Comparison of ENCODE assay signal across 1 cellular context in the genomic region with DNA sequence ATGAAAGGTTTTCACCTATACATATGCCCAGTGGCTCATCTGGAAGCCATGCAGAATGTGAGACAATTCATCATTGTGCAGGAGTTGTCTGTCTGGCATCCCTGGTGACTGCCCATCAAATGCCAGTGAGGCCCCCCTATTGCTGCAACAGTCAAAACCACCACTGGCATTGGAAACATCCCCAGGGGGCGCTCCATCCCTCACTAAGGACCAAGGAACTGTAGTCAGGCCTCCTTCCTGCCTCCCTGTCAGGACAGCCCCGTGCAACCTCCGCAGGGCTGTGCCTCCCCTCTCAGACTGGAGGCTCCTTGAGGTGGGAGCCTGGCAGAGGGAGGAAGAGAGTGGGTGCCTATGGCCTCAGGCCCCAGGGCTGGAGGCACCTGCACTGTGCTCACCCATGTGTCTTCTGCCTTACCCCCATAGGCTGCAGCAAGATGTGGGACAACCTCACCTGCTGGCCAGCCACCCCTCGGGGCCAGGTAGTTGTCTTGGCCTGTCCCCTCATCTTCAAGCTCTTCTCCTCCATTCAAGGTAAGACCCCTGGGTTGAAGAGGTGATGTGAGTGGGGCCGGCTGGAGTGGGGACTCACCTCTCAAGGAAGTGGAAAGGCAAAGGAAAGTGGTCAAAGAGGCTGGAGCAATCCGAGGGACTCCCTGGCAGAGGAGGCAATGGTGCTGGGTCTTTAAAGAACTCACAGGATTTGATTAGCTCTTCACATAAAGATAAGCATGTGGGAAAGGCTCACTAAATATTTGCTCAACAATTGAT.
TF ChIP-seq lines count a peak whose summit lies in the region.

No MANE protein-coding gene starts in this region.

TF ChIP-seq in HCT116, 20 proteins besides CTCF, POLR2A, EP300 and RAD21 (continued from another document):
- TF ChIP-seq, protein P1, sequence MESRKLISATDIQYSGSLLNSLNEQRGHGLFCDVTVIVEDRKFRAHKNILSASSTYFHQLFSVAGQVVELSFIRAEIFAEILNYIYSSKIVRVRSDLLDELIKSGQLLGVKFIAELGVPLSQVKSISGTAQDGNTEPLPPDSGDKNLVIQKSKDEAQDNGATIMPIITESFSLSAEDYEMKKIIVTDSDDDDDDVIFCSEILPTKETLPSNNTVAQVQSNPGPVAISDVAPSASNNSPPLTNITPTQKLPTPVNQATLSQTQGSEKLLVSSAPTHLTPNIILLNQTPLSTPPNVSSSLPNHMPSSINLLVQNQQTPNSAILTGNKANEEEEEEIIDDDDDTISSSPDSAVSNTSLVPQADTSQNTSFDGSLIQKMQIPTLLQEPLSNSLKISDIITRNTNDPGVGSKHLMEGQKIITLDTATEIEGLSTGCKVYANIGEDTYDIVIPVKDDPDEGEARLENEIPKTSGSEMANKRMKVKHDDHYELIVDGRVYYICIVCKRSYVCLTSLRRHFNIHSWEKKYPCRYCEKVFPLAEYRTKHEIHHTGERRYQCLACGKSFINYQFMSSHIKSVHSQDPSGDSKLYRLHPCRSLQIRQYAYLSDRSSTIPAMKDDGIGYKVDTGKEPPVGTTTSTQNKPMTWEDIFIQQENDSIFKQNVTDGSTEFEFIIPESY (IDR thresholded peaks at IDR 0.05; ENCODE audit: extremely low read depth, insufficient replicate concordance, low read length) = no peak
- TF ChIP-seq, protein P2, sequence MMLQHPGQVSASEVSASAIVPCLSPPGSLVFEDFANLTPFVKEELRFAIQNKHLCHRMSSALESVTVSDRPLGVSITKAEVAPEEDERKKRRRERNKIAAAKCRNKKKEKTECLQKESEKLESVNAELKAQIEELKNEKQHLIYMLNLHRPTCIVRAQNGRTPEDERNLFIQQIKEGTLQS (IDR thresholded peaks at IDR 0.05) = no peak
- TF ChIP-seq, protein P3, sequence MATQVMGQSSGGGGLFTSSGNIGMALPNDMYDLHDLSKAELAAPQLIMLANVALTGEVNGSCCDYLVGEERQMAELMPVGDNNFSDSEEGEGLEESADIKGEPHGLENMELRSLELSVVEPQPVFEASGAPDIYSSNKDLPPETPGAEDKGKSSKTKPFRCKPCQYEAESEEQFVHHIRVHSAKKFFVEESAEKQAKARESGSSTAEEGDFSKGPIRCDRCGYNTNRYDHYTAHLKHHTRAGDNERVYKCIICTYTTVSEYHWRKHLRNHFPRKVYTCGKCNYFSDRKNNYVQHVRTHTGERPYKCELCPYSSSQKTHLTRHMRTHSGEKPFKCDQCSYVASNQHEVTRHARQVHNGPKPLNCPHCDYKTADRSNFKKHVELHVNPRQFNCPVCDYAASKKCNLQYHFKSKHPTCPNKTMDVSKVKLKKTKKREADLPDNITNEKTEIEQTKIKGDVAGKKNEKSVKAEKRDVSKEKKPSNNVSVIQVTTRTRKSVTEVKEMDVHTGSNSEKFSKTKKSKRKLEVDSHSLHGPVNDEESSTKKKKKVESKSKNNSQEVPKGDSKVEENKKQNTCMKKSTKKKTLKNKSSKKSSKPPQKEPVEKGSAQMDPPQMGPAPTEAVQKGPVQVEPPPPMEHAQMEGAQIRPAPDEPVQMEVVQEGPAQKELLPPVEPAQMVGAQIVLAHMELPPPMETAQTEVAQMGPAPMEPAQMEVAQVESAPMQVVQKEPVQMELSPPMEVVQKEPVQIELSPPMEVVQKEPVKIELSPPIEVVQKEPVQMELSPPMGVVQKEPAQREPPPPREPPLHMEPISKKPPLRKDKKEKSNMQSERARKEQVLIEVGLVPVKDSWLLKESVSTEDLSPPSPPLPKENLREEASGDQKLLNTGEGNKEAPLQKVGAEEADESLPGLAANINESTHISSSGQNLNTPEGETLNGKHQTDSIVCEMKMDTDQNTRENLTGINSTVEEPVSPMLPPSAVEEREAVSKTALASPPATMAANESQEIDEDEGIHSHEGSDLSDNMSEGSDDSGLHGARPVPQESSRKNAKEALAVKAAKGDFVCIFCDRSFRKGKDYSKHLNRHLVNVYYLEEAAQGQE (IDR thresholded peaks at IDR 0.05; ENCODE audit: low read depth) = no peak
- TF ChIP-seq CEBPB (IDR thresholded peaks at IDR 0.05; ENCODE audit: low read depth) (no peak), TCF7L2 (IDR thresholded peaks at IDR 0.05; ENCODE audit: borderline replicate concordance, extremely low read depth, insufficient read depth, insufficient read length) (no peak), ZFX (IDR thresholded peaks at IDR 0.05) (no peak), EZH2 (IDR thresholded peaks at IDR 0.05) (no peak), ZNF274 (IDR thresholded peaks at IDR 0.05; ENCODE audit: low read depth, low read length) (no peak), FOSL1 (IDR thresholded peaks at IDR 0.05; ENCODE audit: low read depth) (no peak), JUND (IDR thresholded peaks at IDR 0.05) (no peak), EZH2phosphoT487 (IDR thresholded peaks at IDR 0.05; ENCODE audit: borderline replicate concordance) (no peak), ELF1 (IDR thresholded peaks at IDR 0.05; ENCODE audit: borderline replicate concordance, low read depth) (no peak), POLR2AphosphoS5 (IDR thresholded peaks at IDR 0.05; ENCODE audit: low read depth, low read length) (no peak)
TF ChIP-seq in HCT116: peak in this region for 0.
